Comparison of ENCODE assay signal across 12 cellular contexts in genomic region chr17:12627177-12627629, GRCh38. TPM values are rescaled to one million over a fixed set of nuclear protein-coding genes. Genes with fewer than 3 reads are reported as not detected.
A peak's percentile ranks its signal among the peaks of the same experiment; 100 is the strongest.
DNase-seq lines count a peak whose midpoint lies in the region; ATAC-seq and TF ChIP-seq lines count a peak whose summit lies in the region.
"Had no signal": no experiment of that assay in that cellular context is flagged by ENCODE, and none has a peak within 500 bp of the region (broad histone marks: within the 10 kb centered on the region; RNA-seq: fewer than 3 reads in every experiment).

No MANE protein-coding gene starts in this region.

- peak overlapping the region; percentile 81 for H2BK5ac ChIP-seq in trophoblast cell (ENCODE audit: low read depth, low read length, poor library complexity)

- H2AFZ ChIP-seq in fibroblast of lung (ENCODE audit: low read length): no peak overlapping the region
- no peak overlapping the region for H2AFZ ChIP-seq in trophoblast cell (ENCODE audit: insufficient read depth, low read length, poor library complexity)

- no peak overlapping the region for H3K23ac ChIP-seq in trophoblast cell (ENCODE audit: low read length)

- H3K27me3 ChIP-seq in fibroblast of lung (ENCODE audit: control insufficient read depth, insufficient read depth, low read length) (no peaks in the 10 kb centered on the region), trophoblast cell (ENCODE audit: insufficient read depth, low read length) (no peaks in the 10 kb centered on the region)

- no peak overlapping the region for H4K12ac ChIP-seq in trophoblast cell (ENCODE audit: low read depth, low read length)

- DNase-seq in Calu3: peak; percentile 40
- peak; percentile 73 for DNase-seq in RKO (ENCODE audit: low spot score)
- DNase-seq in fibroblast of lung (ENCODE audit: low read depth in 2 of 2): peak; percentile 96 to 98
- peak; percentile 98 for DNase-seq in trophoblast cell
- DNase-seq in head of caudate nucleus: no peak
- no peak for DNase-seq in DMS153 (lab: John Stamatoyannopoulos, UW)
- DNase-seq: activated naive CD4-positive, alpha-beta T cell treated with anti-CD3 and anti-CD28 coated beads, Interleukin-2, amount 50 U/mL, for 16 hours; NCI-H524 treated with DMSO at 0.1 percent for 48 hours had no signal

- ATAC-seq in GM19467 (IDR thresholded peaks at IDR 0.05; ENCODE audit: unreplicated experiment): no peak
- no peak for ATAC-seq in GM21360 (IDR thresholded peaks at IDR 0.05; ENCODE audit: unreplicated experiment)

- H3K4ac ChIP-seq in trophoblast cell (ENCODE audit: low read depth, low read length): no peak overlapping the region

- H4K20me1 ChIP-seq in fibroblast of lung (ENCODE audit: control insufficient read depth, extremely low read depth, insufficient read depth, low read length): no peaks in the 10 kb centered on the region

- H3K9me3 ChIP-seq in fibroblast of lung (ENCODE audit: control insufficient read depth, insufficient read depth, low read depth, low read length) (no peaks in the 10 kb centered on the region), trophoblast cell (ENCODE audit: insufficient read depth, low read depth, low read length) (peaks cover 1% of the 10 kb centered on the region)

- no peaks in the 10 kb centered on the region for H3K79me2 ChIP-seq in fibroblast of lung (ENCODE audit: control insufficient read depth, insufficient read depth, low read length)
- H3K79me2 ChIP-seq in trophoblast cell (ENCODE audit: control insufficient read depth, insufficient read depth, low read length, poor library complexity): no peaks in the 10 kb centered on the region

- peak overlapping the region; percentile 55 for H3K27ac Mint-ChIP-seq in Calu3 (ENCODE audit: unreplicated experiment)
- H3K27ac Mint-ChIP-seq: IgD-negative memory B cell had no signal

- CTCF ChIA-PET in Calu3 (lab: Charles Lee): interaction anchor here (1.1 to 1.5 kb wide), 2 partner anchors 115 to 630 kb away, joined by 3 to 6 read pairs; partner anchors contain the start of gene ZNF18

- no peak overlapping the region for H3K4me3 Mint-ChIP-seq in Calu3 (ENCODE audit: low read depth, unreplicated experiment)
- H3K4me3 Mint-ChIP-seq: IgD-negative memory B cell had no signal

- H3K4me2 ChIP-seq in fibroblast of lung (ENCODE audit: extremely low read depth, insufficient read depth, low read length) (no peak overlapping the region), trophoblast cell (ENCODE audit: low read length) (no peak overlapping the region)

- no peak overlapping the region for H2AK5ac ChIP-seq in trophoblast cell (ENCODE audit: low read length)

- H3K9ac ChIP-seq in fibroblast of lung (ENCODE audit: insufficient read depth, low read length): no peak overlapping the region
- no peak overlapping the region for H3K9ac ChIP-seq in trophoblast cell (ENCODE audit: low read length)

- peak overlapping the region; percentile 61 for H2BK120ac ChIP-seq in trophoblast cell (ENCODE audit: insufficient read depth, low read length, poor library complexity)

- H3K4me1 ChIP-seq in fibroblast of lung (ENCODE audit: control insufficient read depth, extremely low read depth, insufficient read depth, low read length): peaks cover 3% of the 10 kb centered on the region
- H3K4me1 ChIP-seq in trophoblast cell (ENCODE audit: control insufficient read depth in 1 of 2, insufficient read depth in 2 of 2, low read length in 2 of 2): peaks cover 8 to 18% of the 10 kb centered on the region in 2 experiments

- H3K18ac ChIP-seq in trophoblast cell (ENCODE audit: low read length): no peak overlapping the region

- H3K27me3 Mint-ChIP-seq in Calu3 (ENCODE audit: unreplicated experiment): no peaks in the 10 kb centered on the region
- H3K27me3 Mint-ChIP-seq: IgD-negative memory B cell had no signal

- TF ChIP-seq CTCF in Calu3 (IDR thresholded peaks at IDR 0.05; ENCODE audit: unreplicated experiment) (no peak), fibroblast of lung (conservative IDR thresholded peaks at IDR 0.05 in 1 of 2, IDR thresholded peaks at IDR 0.05 in 1 of 2; ENCODE audit: low read depth in 1 of 2, low read length in 2 of 2) (no peak)

- H3K79me1 ChIP-seq in trophoblast cell (ENCODE audit: low read length): peaks cover 22% of the 10 kb centered on the region

- H4K91ac ChIP-seq in trophoblast cell (ENCODE audit: low read depth, low read length): peak overlapping the region; percentile 37

- no peak overlapping the region for H3K4me3 ChIP-seq in fibroblast of lung (replicated peaks in 1 of 4; ENCODE audit: control extremely low read depth in 1 of 4, insufficient read depth in 1 of 4, low read depth in 3 of 4, low read length in 4 of 4)
- no peak overlapping the region for H3K4me3 ChIP-seq in trophoblast cell (ENCODE audit: low read depth, low read length)

- H3K36me3 ChIP-seq in fibroblast of lung (ENCODE audit: control insufficient read depth, insufficient read depth, low read length) (no peaks in the 10 kb centered on the region), trophoblast cell (ENCODE audit: control insufficient read depth in 1 of 2, insufficient read depth in 2 of 2, low read length in 2 of 2) (no peaks in the 10 kb centered on the region)

- peak overlapping the region; percentile 54 for H3K27ac ChIP-seq in fibroblast of lung (ENCODE audit: insufficient read depth, low read length)
- H3K27ac ChIP-seq in trophoblast cell (ENCODE audit: low read depth, low read length): peak overlapping the region; percentile 20

- H3K4me1 Mint-ChIP-seq in Calu3 (ENCODE audit: low read depth, unreplicated experiment): peaks cover 27% of the 10 kb centered on the region
- H3K4me1 Mint-ChIP-seq: IgD-negative memory B cell had no signal

- H3K14ac ChIP-seq in trophoblast cell (ENCODE audit: low read length): peak overlapping the region; percentile 42

- intact Hi-C loops in Calu3 (cut with micrococcal nuclease; ENCODE audit: unreplicated experiment): no loop called here
- intact Hi-C loops in head of caudate nucleus (cut with DNase I): no loop called here

- H3K9me3 Mint-ChIP-seq in Calu3 (ENCODE audit: low read depth, unreplicated experiment): peaks cover 2% of the 10 kb centered on the region

- H2BK12ac ChIP-seq in trophoblast cell (ENCODE audit: low read length): peak overlapping the region; percentile 19

- WGBS in trophoblast cell (ENCODE audit: extremely low coverage, insufficient coverage, insufficient read length): no CpG with 5 or more reads among the region's 8 CpGs

- no peaks in the 10 kb centered on the region for H3K36me3 Mint-ChIP-seq in Calu3 (ENCODE audit: insufficient read depth, unreplicated experiment)
- H3K36me3 Mint-ChIP-seq: IgD-negative memory B cell had no signal

- BruUV-seq in Calu3 (replicated peaks; lab: Mats Ljungman, UMichigan): no TSS peak

- peak overlapping the region; percentile 0 for H4K8ac ChIP-seq in trophoblast cell (ENCODE audit: low read depth, low read length)

RNA-seq across cellular contexts. Expression of gene MYOCD, which starts 38.5 kb away (rescaled TPM):
- 0.10 TPM in 1 of 2 replicates, not detected in the other for total RNA-seq in Calu3 (2022)
- 0.17 and 0.26 TPM in 2 replicates for total RNA-seq in fibroblast of lung
- polyA plus RNA-seq in fibroblast of lung: 0.10 and 0.99 TPM in 2 replicates
- 0.09 and 0.56 TPM in 2 replicates for polyA plus RNA-seq in fibroblast of lung (2012)
- polyA minus RNA-seq in fibroblast of lung (ENCODE audit: low replicate concordance): 0.44 and 0.55 TPM in 2 replicates
- 18.3 and 20.8 TPM in 2 replicates for polyA plus RNA-seq in trophoblast cell (2013)
- polyA plus RNA-seq: IgD-negative memory B cell, neural cell had no signal

Comparison
In these comparisons a context has a peak if more than half of its experiments do, and no peak if none do; other contexts are left out.
1. DNase-seq: peak in Calu3 (single experiment), RKO (single experiment), fibroblast of lung (2 of 2) and trophoblast cell (2 of 2); none in head of caudate nucleus (0 of 42) and DMS153 (single experiment).